Comparison of ENCODE assay signal across 24 cellular contexts in the genomic region with DNA sequence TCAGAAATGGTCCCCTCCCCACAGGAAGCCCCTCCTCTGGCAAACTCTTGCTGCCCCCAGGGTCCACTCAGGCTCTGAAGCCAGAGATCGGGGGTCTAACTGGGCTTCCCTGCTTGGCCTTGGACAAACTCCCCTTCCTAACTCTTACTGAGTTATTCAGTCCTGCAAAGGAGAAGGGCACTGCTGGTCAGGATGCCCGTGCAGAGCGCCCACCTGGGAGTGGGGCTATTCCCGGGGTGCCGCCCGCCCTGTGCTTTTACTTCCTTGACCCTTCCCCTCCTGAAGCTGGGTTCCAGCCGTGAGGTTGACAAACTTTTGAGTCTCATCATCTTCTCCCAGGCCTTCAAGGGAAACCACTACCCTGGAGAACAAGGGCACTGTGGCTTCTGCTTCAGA.
"Had no signal": no experiment of that assay in that cellular context is flagged by ENCODE, and none has a peak within 500 bp of the region (broad histone marks: within the 10 kb centered on the region; RNA-seq: fewer than 3 reads in every experiment).

No MANE protein-coding gene starts in this region.

- H3K36me3 ChIP-seq: ovary had no signal

- H3K27ac ChIP-seq: colonic mucosa, hepatocyte, ovary, prostate gland, right lobe of liver, thyroid gland, upper lobe of left lung, vagina had no signal

- H3K9me3 ChIP-seq: colonic mucosa, ovary, prostate gland, right lobe of liver, thyroid gland, upper lobe of left lung, vagina had no signal

- ATAC-seq: left colon; naive thymus-derived CD4-positive, alpha-beta T cell; right lobe of liver; stimulated activated naive B cell treated with anti-CD40 and anti-IgM and Interleukin-4, amounts not matched to agents 10 μg/mL and 1 μg/mL and 100 μg/mL, for 72 hours; stimulated activated naive CD8-positive, alpha-beta T cell treated with anti-CD3 and anti-CD28 coated beads, Interleukin-15, amount 100 ng/mL, for 72 hours had no signal

- H3K4me3 ChIP-seq: colonic mucosa, hepatocyte, lung, ovary, prostate gland, right lobe of liver, thyroid gland, upper lobe of left lung, vagina had no signal

- DNase-seq: colonic mucosa; dermis blood vessel endothelial cell; effector CD4-positive, alpha-beta T cell; foreskin melanocyte; head of caudate nucleus; left colon; left ventricle myocardium superior; mesendoderm; naive thymus-derived CD4-positive, alpha-beta T cell; nephron progenitor cell; ovary; retina; right lobe of liver; stimulated activated CD4-positive, alpha-beta T cell treated with anti-CD3 and anti-CD28 coated beads, Interleukin-15, amount 100 ng/mL, for 24 hours; stimulated activated CD4-positive, alpha-beta T cell treated with anti-CD3 and anti-CD28 coated beads, Interleukin-1b, Interleukin-23, amount 100 ng/mL, for 48 hours; stimulated activated CD4-positive, alpha-beta T cell treated with anti-CD3 and anti-CD28 coated beads, Interleukin-4, amount 100 ng/mL, for 4 hours; stimulated activated naive B cell treated with anti-CD40 and anti-IgM and Interleukin-4, amounts not matched to agents 10 μg/mL and 1 μg/mL and 100 μg/mL, for 72 hours; stimulated activated naive CD8-positive, alpha-beta T cell treated with anti-CD3 and anti-CD28 coated beads, Interleukin-15, amount 100 ng/mL, for 72 hours; thyroid gland had no signal

- H3K27me3 ChIP-seq: colonic mucosa, hepatocyte, ovary, right lobe of liver, thyroid gland, upper lobe of left lung, vagina had no signal
